In the genomic region with DNA sequence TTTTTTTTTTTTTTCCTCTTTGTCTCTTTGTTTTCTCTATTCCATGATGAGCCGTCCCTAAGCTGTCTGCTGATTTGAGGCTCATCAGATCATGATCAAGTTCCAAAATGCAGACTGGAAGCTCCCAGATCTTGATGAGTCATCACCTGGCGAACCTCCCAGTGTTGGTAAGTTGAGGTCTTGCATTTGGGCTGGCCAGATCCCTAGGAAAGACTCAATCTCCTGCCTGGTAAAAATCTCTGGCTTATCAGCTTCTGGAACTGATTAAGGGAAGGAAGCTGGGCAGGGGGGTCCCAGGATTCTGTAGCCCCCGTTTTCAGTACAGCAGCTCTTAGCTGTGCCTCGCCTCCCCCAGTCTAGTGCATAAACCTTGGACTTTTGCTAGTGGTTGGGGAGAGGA, we compare ENCODE assay signal across 2 cellular contexts.
TF ChIP-seq lines count a peak whose summit lies in the region.

No MANE protein-coding gene starts in this region.

TF ChIP-seq in HEK293, 187 proteins besides CTCF, POLR2A, EP300 and RAD21 (continued from another document):
- TF ChIP-seq, protein P1, sequence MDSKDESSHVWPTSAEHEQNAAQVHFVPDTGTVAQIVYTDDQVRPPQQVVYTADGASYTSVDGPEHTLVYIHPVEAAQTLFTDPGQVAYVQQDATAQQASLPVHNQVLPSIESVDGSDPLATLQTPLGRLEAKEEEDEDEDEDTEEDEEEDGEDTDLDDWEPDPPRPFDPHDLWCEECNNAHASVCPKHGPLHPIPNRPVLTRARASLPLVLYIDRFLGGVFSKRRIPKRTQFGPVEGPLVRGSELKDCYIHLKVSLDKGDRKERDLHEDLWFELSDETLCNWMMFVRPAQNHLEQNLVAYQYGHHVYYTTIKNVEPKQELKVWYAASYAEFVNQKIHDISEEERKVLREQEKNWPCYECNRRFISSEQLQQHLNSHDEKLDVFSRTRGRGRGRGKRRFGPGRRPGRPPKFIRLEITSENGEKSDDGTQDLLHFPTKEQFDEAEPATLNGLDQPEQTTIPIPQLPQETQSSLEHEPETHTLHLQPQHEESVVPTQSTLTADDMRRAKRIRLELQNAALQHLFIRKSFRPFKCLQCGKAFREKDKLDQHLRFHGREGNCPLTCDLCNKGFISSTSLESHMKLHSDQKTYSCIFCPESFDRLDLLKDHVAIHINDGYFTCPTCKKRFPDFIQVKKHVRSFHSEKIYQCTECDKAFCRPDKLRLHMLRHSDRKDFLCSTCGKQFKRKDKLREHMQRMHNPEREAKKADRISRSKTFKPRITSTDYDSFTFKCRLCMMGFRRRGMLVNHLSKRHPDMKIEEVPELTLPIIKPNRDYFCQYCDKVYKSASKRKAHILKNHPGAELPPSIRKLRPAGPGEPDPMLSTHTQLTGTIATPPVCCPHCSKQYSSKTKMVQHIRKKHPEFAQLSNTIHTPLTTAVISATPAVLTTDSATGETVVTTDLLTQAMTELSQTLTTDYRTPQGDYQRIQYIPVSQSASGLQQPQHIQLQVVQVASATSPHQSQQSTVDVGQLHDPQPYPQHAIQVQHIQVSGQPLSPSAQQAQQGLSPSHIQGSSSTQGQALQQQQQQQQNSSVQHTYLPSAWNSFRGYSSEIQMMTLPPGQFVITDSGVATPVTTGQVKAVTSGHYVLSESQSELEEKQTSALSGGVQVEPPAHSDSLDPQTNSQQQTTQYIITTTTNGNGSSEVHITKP (tag by site-specific recombination; IDR thresholded peaks at IDR 0.05), result 0 out of 2 replicates have a peak, but pooled peaks have one; percentile 28
- TF ChIP-seq, protein P2, sequence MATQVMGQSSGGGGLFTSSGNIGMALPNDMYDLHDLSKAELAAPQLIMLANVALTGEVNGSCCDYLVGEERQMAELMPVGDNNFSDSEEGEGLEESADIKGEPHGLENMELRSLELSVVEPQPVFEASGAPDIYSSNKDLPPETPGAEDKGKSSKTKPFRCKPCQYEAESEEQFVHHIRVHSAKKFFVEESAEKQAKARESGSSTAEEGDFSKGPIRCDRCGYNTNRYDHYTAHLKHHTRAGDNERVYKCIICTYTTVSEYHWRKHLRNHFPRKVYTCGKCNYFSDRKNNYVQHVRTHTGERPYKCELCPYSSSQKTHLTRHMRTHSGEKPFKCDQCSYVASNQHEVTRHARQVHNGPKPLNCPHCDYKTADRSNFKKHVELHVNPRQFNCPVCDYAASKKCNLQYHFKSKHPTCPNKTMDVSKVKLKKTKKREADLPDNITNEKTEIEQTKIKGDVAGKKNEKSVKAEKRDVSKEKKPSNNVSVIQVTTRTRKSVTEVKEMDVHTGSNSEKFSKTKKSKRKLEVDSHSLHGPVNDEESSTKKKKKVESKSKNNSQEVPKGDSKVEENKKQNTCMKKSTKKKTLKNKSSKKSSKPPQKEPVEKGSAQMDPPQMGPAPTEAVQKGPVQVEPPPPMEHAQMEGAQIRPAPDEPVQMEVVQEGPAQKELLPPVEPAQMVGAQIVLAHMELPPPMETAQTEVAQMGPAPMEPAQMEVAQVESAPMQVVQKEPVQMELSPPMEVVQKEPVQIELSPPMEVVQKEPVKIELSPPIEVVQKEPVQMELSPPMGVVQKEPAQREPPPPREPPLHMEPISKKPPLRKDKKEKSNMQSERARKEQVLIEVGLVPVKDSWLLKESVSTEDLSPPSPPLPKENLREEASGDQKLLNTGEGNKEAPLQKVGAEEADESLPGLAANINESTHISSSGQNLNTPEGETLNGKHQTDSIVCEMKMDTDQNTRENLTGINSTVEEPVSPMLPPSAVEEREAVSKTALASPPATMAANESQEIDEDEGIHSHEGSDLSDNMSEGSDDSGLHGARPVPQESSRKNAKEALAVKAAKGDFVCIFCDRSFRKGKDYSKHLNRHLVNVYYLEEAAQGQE (tag by site-specific recombination; IDR thresholded peaks at IDR 0.05), result no peak
TF ChIP-seq in HEK293: peak in this region for 5.

TF ChIP-seq in WTC11, 78 proteins besides CTCF, POLR2A, EP300 and RAD21 (continued from another document):
- TF ChIP-seq, protein P3, sequence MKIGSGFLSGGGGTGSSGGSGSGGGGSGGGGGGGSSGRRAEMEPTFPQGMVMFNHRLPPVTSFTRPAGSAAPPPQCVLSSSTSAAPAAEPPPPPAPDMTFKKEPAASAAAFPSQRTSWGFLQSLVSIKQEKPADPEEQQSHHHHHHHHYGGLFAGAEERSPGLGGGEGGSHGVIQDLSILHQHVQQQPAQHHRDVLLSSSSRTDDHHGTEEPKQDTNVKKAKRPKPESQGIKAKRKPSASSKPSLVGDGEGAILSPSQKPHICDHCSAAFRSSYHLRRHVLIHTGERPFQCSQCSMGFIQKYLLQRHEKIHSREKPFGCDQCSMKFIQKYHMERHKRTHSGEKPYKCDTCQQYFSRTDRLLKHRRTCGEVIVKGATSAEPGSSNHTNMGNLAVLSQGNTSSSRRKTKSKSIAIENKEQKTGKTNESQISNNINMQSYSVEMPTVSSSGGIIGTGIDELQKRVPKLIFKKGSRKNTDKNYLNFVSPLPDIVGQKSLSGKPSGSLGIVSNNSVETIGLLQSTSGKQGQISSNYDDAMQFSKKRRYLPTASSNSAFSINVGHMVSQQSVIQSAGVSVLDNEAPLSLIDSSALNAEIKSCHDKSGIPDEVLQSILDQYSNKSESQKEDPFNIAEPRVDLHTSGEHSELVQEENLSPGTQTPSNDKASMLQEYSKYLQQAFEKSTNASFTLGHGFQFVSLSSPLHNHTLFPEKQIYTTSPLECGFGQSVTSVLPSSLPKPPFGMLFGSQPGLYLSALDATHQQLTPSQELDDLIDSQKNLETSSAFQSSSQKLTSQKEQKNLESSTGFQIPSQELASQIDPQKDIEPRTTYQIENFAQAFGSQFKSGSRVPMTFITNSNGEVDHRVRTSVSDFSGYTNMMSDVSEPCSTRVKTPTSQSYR (CRISPR knock-in tag; IDR thresholded peaks at IDR 0.05), result no peak
- TF ChIP-seq JAZF1 (CRISPR knock-in tag; IDR thresholded peaks at IDR 0.05) (no peak), NR3C1 (CRISPR knock-in tag; conservative IDR thresholded peaks at IDR 0.05; ENCODE audit: low read depth) (no peak), NR2C2 (CRISPR knock-in tag; IDR thresholded peaks at IDR 0.05) (no peak), CBFB (CRISPR knock-in tag; IDR thresholded peaks at IDR 0.05; ENCODE audit: low read depth) (no peak), TP53 (CRISPR knock-in tag; IDR thresholded peaks at IDR 0.05) (no peak)
- TF ChIP-seq, protein P4, sequence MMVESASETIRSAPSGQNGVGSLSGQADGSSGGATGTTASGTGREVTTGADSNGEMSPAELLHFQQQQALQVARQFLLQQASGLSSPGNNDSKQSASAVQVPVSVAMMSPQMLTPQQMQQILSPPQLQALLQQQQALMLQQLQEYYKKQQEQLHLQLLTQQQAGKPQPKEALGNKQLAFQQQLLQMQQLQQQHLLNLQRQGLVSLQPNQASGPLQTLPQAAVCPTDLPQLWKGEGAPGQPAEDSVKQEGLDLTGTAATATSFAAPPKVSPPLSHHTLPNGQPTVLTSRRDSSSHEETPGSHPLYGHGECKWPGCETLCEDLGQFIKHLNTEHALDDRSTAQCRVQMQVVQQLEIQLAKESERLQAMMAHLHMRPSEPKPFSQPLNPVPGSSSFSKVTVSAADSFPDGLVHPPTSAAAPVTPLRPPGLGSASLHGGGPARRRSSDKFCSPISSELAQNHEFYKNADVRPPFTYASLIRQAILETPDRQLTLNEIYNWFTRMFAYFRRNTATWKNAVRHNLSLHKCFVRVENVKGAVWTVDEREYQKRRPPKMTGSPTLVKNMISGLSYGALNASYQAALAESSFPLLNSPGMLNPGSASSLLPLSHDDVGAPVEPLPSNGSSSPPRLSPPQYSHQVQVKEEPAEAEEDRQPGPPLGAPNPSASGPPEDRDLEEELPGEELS (CRISPR knock-in tag; IDR thresholded peaks at IDR 0.05), result no peak
- TF ChIP-seq, protein P5, sequence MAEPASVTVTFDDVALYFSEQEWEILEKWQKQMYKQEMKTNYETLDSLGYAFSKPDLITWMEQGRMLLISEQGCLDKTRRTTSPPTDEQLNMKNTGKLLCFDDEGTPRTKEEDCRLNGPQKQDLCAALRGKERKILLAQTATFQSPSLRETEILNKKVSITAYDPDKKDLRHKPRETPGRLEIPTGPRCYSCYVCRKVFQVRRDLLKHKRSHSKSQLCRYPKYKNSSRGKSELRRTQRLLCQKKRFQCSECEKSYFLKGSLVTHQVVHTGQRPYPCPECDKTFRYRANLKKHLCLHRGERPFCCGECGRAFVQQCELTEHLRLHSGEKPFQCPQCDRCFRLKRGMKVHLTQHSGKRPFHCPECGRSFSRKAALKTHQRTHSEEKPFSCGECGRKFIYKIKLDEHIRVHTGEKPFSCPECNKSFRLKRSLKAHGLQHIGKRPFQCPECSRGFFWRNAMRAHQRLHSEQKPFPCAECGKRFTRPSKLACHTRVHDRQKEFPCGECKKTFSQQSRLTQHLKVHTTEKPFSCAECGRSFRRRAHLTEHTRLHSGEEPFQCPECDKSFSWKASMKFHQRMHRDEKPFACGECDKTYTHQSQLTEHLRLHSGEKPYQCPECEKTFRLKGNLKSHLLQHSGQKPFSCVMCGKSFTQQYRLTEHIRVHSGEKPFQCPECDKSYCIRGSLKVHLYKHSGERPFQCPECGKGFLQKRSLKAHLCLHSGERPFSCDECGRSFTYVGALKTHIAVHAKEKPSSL (CRISPR knock-in tag; conservative IDR thresholded peaks at IDR 0.05), result no peak
- TF ChIP-seq, protein P6, sequence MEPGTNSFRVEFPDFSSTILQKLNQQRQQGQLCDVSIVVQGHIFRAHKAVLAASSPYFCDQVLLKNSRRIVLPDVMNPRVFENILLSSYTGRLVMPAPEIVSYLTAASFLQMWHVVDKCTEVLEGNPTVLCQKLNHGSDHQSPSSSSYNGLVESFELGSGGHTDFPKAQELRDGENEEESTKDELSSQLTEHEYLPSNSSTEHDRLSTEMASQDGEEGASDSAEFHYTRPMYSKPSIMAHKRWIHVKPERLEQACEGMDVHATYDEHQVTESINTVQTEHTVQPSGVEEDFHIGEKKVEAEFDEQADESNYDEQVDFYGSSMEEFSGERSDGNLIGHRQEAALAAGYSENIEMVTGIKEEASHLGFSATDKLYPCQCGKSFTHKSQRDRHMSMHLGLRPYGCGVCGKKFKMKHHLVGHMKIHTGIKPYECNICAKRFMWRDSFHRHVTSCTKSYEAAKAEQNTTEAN (CRISPR knock-in tag; IDR thresholded peaks at IDR 0.05), result no peak
